In genomic region chr4:103996059-103996458, GRCh38 we compare ENCODE assay signal across 1 cellular context.
TF ChIP-seq lines count a peak whose summit lies in the region.

No MANE protein-coding gene starts in this region.

TF ChIP-seq in SK-N-SH, 30 proteins besides CTCF, POLR2A, EP300 and RAD21 (continued from another document):
- TF ChIP-seq MAX (IDR thresholded peaks at IDR 0.05; ENCODE audit: low read depth) (no peak), MXI1 (IDR thresholded peaks at IDR 0.05; ENCODE audit: low read depth, low read length) (no peak), MEF2A (IDR thresholded peaks at IDR 0.05; ENCODE audit: borderline replicate concordance, low read depth) (no peak), SMC3 (IDR thresholded peaks at IDR 0.05; ENCODE audit: low read depth, low read length) (no peak)
